In the genomic region with DNA sequence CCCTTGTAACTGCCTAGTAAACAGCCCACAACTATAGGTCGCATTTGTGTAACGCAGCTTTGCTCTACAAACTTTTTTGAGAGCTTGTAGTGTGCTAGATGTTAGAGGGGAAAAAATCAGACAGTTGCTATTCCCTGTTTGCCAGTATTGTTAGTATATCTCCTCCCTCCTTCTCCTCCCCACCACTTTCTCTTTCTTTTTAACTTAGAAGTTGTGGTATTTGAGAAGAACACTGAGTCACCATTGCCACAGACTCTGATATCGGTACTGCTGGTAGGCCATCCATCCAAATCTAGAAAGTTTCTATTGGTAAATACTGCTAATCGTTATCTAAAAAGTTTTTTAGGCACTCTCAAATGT, we compare ENCODE assay signal across 8 cellular contexts. TPM values are rescaled to one million over a fixed set of nuclear protein-coding genes. Genes with fewer than 3 reads are reported as not detected.
A peak's percentile ranks its signal among the peaks of the same experiment; 100 is the strongest.
DNase-seq lines count a peak whose midpoint lies in the region; ATAC-seq, FAIRE-seq and TF ChIP-seq lines count a peak whose summit lies in the region.

No MANE protein-coding gene starts in this region.

- TF ChIP-seq CTCF in heart left ventricle (IDR thresholded peaks at IDR 0.05) (no peak), pancreas (IDR thresholded peaks at IDR 0.05) (no peak), D721Med (IDR thresholded peaks at IDR 0.05; ENCODE audit: insufficient read depth, missing control alignments) (no peak)

- intact Hi-C loops in heart left ventricle (cut with DNase I) (loop anchor here in 4 of 10 donors (2.0 to 10.0 kb wide), 5 partner anchors 19 to 525 kb away; a partner anchor contains a TSS), Right ventricle myocardium superior (cut with DNase I) (no loop called here), pancreas (cut with DNase I) (no loop called here)

- DNase-seq in heart left ventricle, result no peak
- no peak for DNase-seq in Right ventricle myocardium superior
- DNase-seq in SW480 (ENCODE audit: low spot score), result peak; percentile 26
- DNase-seq in pancreas, result no peak
- no peak for DNase-seq in H4 (ENCODE audit: low spot score)
- no peak for DNase-seq in D721Med (ENCODE audit: insufficient read length, low spot score)

- H3K4me1 ChIP-seq in heart left ventricle (peaks cover 10 to 71% (median 44%) of the 10 kb centered on the region in 12 donors), pancreas (peaks cover 9 to 24% (median 14%) of the 10 kb centered on the region in 3 donors)

- ATAC-seq in heart left ventricle (peak in 1 of 4 donors; percentile 3), Right ventricle myocardium superior (ENCODE audit: poor library complexity) (no peak), HG03045 (IDR thresholded peaks at IDR 0.05; ENCODE audit: unreplicated experiment) (peak; percentile 14), esophagus mucosa (peak; percentile 23), pancreas (peak in 2 of 4 donors; percentile 1 to 30)

- H3K27me3 ChIP-seq in heart left ventricle (no peaks in the 10 kb centered on the region), pancreas (no peaks in the 10 kb centered on the region)

- H3K9me3 ChIP-seq in heart left ventricle, result no peaks in the 10 kb centered on the region
- no peaks in the 10 kb centered on the region for H3K9me3 ChIP-seq in pancreas

- 8 to 12% (median 11%) methylated on average over 4 of the region's 4 CpGs for WGBS in heart left ventricle, 4 donors
- WGBS in pancreas, 2 donors, result 8 to 10% methylated on average over 4 of the region's 4 CpGs

- H3K27ac ChIP-seq in heart left ventricle, result peak overlapping the region; percentile 88 to 99 (median 96)
- H3K27ac ChIP-seq in pancreas, result peak overlapping the region in 3 of 4 donors; percentile 40 to 88 (median 83)

- TF ChIP-seq POLR2A in heart left ventricle (IDR thresholded peaks at IDR 0.05), result no peak

- H3K4me3 ChIP-seq in heart left ventricle, result peak overlapping the region; percentile 63 to 99 (median 88)
- peak overlapping the region; percentile 80 to 99 (median 94) for H3K4me3 ChIP-seq in pancreas

- FAIRE-seq in pancreas (lab: Jason Lieb, UNC) (no peak), D721Med (lab: Jason Lieb, UNC) (no peak)

- H3K36me3 ChIP-seq in heart left ventricle, result peaks cover 0 to 42% (median 35%) of the 10 kb centered on the region in 9 donors
- peaks cover 0 to 20% (median 9%) of the 10 kb centered on the region in 3 donors for H3K36me3 ChIP-seq in pancreas

RNA-seq across cellular contexts. Expression of a gene that starts 0.7 kb away (rescaled TPM):
- 100 to 1,000 TPM in 5 of 9 donors, 10 to 100 TPM in 4; 87.8 to 120 (median 102) TPM for total RNA-seq in heart left ventricle
- 100 to 1,000 TPM; 134 to 149 TPM for polyA plus RNA-seq in heart left ventricle
- 112 TPM for total RNA-seq in Right ventricle myocardium superior
- total RNA-seq in esophagus mucosa, result 55.2 TPM
- 10 to 100 TPM; 13.9 to 27.0 (median 20.9) TPM for total RNA-seq in pancreas
- 10 to 100 TPM; 22.2 to 39.5 TPM for polyA plus RNA-seq in pancreas
- total RNA-seq in H4 (2014; rRNA removed; shearing (Covaris generic)), result 173 and 188 TPM in 2 replicates

RNA-seq across cellular contexts. Expression of a gene that starts 59.2 kb away (rescaled TPM):
- total RNA-seq in heart left ventricle, result 10 to 100 TPM; 11.5 to 18.1 (median 16.2) TPM
- 10 to 100 TPM; 11.1 to 17.0 TPM for polyA plus RNA-seq in heart left ventricle
- 16.2 TPM for total RNA-seq in Right ventricle myocardium superior
- total RNA-seq in esophagus mucosa, result 0.84 TPM
- 1 to 10 TPM; 3.3 to 9.0 (median 6.0) TPM for total RNA-seq in pancreas
- 1 to 10 TPM; 3.5 to 7.2 TPM for polyA plus RNA-seq in pancreas
- total RNA-seq in H4 (2014; rRNA removed; shearing (Covaris generic)), result 1.4 and 2.5 TPM in 2 replicates
